ENCODE assay signal across 2 cellular contexts in genomic region chr10:4069491-4069890, GRCh38.
TF ChIP-seq lines count a peak whose summit lies in the region.

No MANE protein-coding gene starts in this region.

TF ChIP-seq in GM23338, 12 proteins besides CTCF, POLR2A, EP300 and RAD21:
- TF ChIP-seq, protein P1, sequence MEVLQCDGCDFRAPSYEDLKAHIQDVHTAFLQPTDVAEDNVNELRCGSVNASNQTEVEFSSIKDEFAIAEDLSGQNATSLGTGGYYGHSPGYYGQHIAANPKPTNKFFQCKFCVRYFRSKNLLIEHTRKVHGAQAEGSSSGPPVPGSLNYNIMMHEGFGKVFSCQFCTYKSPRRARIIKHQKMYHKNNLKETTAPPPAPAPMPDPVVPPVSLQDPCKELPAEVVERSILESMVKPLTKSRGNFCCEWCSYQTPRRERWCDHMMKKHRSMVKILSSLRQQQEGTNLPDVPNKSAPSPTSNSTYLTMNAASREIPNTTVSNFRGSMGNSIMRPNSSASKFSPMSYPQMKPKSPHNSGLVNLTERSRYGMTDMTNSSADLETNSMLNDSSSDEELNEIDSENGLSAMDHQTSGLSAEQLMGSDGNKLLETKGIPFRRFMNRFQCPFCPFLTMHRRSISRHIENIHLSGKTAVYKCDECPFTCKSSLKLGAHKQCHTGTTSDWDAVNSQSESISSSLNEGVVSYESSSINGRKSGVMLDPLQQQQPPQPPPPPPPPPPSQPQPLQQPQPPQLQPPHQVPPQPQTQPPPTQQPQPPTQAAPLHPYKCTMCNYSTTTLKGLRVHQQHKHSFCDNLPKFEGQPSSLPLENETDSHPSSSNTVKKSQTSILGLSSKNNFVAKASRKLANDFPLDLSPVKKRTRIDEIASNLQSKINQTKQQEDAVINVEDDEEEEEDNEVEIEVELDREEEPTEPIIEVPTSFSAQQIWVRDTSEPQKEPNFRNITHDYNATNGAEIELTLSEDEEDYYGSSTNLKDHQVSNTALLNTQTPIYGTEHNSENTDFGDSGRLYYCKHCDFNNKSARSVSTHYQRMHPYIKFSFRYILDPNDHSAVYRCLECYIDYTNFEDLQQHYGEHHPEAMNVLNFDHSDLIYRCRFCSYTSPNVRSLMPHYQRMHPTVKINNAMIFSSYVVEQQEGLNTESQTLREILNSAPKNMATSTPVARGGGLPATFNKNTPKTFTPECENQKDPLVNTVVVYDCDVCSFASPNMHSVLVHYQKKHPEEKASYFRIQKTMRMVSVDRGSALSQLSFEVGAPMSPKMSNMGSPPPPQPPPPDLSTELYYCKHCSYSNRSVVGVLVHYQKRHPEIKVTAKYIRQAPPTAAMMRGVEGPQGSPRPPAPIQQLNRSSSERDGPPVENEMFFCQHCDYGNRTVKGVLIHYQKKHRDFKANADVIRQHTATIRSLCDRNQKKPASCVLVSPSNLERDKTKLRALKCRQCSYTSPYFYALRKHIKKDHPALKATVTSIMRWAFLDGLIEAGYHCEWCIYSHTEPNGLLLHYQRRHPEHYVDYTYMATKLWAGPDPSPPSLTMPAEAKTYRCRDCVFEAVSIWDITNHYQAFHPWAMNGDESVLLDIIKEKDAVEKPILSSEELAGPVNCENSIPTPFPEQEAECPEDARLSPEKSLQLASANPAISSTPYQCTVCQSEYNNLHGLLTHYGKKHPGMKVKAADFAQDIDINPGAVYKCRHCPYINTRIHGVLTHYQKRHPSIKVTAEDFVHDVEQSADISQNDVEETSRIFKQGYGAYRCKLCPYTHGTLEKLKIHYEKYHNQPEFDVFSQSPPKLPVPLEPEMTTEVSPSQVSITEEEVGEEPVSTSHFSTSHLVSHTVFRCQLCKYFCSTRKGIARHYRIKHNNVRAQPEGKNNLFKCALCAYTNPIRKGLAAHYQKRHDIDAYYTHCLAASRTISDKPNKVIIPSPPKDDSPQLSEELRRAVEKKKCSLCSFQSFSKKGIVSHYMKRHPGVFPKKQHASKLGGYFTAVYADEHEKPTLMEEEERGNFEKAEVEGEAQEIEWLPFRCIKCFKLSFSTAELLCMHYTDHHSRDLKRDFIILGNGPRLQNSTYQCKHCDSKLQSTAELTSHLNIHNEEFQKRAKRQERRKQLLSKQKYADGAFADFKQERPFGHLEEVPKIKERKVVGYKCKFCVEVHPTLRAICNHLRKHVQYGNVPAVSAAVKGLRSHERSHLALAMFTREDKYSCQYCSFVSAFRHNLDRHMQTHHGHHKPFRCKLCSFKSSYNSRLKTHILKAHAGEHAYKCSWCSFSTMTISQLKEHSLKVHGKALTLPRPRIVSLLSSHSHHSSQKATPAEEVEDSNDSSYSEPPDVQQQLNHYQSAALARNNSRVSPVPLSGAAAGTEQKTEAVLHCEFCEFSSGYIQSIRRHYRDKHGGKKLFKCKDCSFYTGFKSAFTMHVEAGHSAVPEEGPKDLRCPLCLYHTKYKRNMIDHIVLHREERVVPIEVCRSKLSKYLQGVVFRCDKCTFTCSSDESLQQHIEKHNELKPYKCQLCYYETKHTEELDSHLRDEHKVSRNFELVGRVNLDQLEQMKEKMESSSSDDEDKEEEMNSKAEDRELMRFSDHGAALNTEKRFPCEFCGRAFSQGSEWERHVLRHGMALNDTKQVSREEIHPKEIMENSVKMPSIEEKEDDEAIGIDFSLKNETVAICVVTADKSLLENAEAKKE (CRISPR knock-in tag; IDR thresholded peaks at IDR 0.05) = no peak
- TF ChIP-seq NANOG (IDR thresholded peaks at IDR 0.05; ENCODE audit: borderline replicate concordance) = no peak
- no peak for TF ChIP-seq REST (IDR thresholded peaks at IDR 0.05; ENCODE audit: unreplicated experiment)
- TF ChIP-seq, protein P2, sequence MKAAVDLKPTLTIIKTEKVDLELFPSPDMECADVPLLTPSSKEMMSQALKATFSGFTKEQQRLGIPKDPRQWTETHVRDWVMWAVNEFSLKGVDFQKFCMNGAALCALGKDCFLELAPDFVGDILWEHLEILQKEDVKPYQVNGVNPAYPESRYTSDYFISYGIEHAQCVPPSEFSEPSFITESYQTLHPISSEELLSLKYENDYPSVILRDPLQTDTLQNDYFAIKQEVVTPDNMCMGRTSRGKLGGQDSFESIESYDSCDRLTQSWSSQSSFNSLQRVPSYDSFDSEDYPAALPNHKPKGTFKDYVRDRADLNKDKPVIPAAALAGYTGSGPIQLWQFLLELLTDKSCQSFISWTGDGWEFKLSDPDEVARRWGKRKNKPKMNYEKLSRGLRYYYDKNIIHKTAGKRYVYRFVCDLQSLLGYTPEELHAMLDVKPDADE (IDR thresholded peaks at IDR 0.05) = no peak
- no peak for TF ChIP-seq POLR2AphosphoS5 (IDR thresholded peaks at IDR 0.05; ENCODE audit: low read depth)
- no peak for TF ChIP-seq ZNF331 (CRISPR knock-in tag; IDR thresholded peaks at IDR 0.05; ENCODE audit: low read depth)
- TF ChIP-seq CREB1 (CRISPR knock-in tag; IDR thresholded peaks at IDR 0.05; ENCODE audit: low read depth) = no peak
- no peak for TF ChIP-seq STAT1 (IDR thresholded peaks at IDR 0.05; ENCODE audit: unreplicated experiment)
- no peak for TF ChIP-seq EZH2phosphoT487 (IDR thresholded peaks at IDR 0.05; ENCODE audit: unreplicated experiment)
- TF ChIP-seq ZNF114 (CRISPR knock-in tag; IDR thresholded peaks at IDR 0.05) = no peak
- TF ChIP-seq EZH2 (IDR thresholded peaks at IDR 0.05; ENCODE audit: low read depth, unreplicated experiment) = no peak
- TF ChIP-seq JUNB (IDR thresholded peaks at IDR 0.05; ENCODE audit: unreplicated experiment) = no peak

TF ChIP-seq in SK-N-SH, 30 proteins besides CTCF, POLR2A, EP300 and RAD21 (continued from another document):
- no peak for TF ChIP-seq REST (IDR thresholded peaks at IDR 0.05; ENCODE audit: low read depth, low read length)
- no peak for TF ChIP-seq RXRA (IDR thresholded peaks at IDR 0.05; ENCODE audit: borderline replicate concordance, low read depth)
- TF ChIP-seq GABPA (IDR thresholded peaks at IDR 0.05; ENCODE audit: low read depth) = peak; percentile 58
- no peak for TF ChIP-seq EZH2phosphoT487 (IDR thresholded peaks at IDR 0.05; ENCODE audit: borderline replicate concordance, low read depth)
